ENCODE assay signal across 15 cellular contexts in the genomic region with DNA sequence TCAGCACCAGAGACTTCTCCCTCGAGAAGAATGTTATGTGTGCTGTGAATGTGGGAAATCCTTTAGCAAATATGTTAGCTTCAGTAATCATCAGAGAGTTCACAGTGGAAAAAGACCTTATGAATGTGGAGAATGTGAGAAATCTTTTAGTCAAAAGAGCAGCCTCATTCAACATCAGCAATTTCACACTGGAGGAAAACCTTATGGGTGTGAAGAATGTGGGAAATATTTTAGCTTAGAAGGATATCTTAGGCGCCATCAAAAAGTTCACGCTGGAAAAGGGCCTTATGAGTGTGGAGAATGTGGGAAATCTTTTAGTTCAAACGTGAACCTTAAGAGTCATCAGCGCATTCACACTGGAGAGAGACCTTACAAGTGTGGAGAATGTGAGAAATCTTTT. TPM values are rescaled to one million over a fixed set of nuclear protein-coding genes. Genes with fewer than 3 reads are reported as not detected.
DNase-seq lines count a peak whose midpoint lies in the region; ATAC-seq and TF ChIP-seq lines count a peak whose summit lies in the region.
"Had no signal": no experiment of that assay in that cellular context is flagged by ENCODE, and none has a peak within 500 bp of the region (broad histone marks: within the 10 kb centered on the region; RNA-seq: fewer than 3 reads in every experiment).

No MANE protein-coding gene starts in this region.

- H2AFZ ChIP-seq in PC-3 (ENCODE audit: low read length): no peak overlapping the region
- no peak overlapping the region for H2AFZ ChIP-seq in mesenchymal stem cell (ENCODE audit: low read depth, low read length)

- WGBS in mesenchymal stem cell: 92% methylated on average over 5 of the region's 5 CpGs

- no peak overlapping the region for H3K27ac ChIP-seq in PC-3 (ENCODE audit: low read length)
- no peak overlapping the region for H3K27ac ChIP-seq in mesenchymal stem cell (ENCODE audit: low read length, poor library complexity, severe bottlenecking)

- peaks cover 17% of the 10 kb centered on the region for H3K4me1 Mint-ChIP-seq in activated naive CD8-positive, alpha-beta T cell (ENCODE audit: low read depth)
- peaks cover 17% of the 10 kb centered on the region for H3K4me1 Mint-ChIP-seq in activated naive CD8-positive, alpha-beta T cell treated with anti-CD3 and anti-CD28 coated beads, Interleukin-2, amount 50 U/mL, for 24 hours

- no peaks in the 10 kb centered on the region for H3K4me1 ChIP-seq in PC-3 (ENCODE audit: insufficient read depth, low read length)
- no peaks in the 10 kb centered on the region for H3K4me1 ChIP-seq in mesenchymal stem cell (ENCODE audit: control insufficient read depth, insufficient read depth, low read depth, low read length)
- H3K4me1 ChIP-seq: BE2C had no signal

- no peak overlapping the region for H3K4me3 Mint-ChIP-seq in activated naive CD8-positive, alpha-beta T cell
- H3K4me3 Mint-ChIP-seq in activated naive CD8-positive, alpha-beta T cell treated with anti-CD3 and anti-CD28 coated beads, Interleukin-2, amount 50 U/mL, for 24 hours: no peak overlapping the region
- H3K4me3 Mint-ChIP-seq: CD4-positive, CD25-positive, alpha-beta regulatory T cell had no signal

- H2BK12ac ChIP-seq in mesenchymal stem cell (ENCODE audit: low read length in 2 of 2): no peak overlapping the region

- POLR2A ChIA-PET in PC-3 (lab: Charles Lee; ENCODE audit: unreplicated experiment): no interaction called here

- H3K9me2 ChIP-seq in PC-3 (replicated peaks; ENCODE audit: low read length): no peaks in the 10 kb centered on the region

- no peak overlapping the region for H3K14ac ChIP-seq in mesenchymal stem cell (ENCODE audit: low read length in 2 of 2)

- no peaks in the 10 kb centered on the region for H3K27me3 Mint-ChIP-seq in activated naive CD8-positive, alpha-beta T cell
- H3K27me3 Mint-ChIP-seq in activated naive CD8-positive, alpha-beta T cell treated with anti-CD3 and anti-CD28 coated beads, Interleukin-2, amount 50 U/mL, for 24 hours: no peaks in the 10 kb centered on the region
- H3K27me3 Mint-ChIP-seq: CD4-positive, CD25-positive, alpha-beta regulatory T cell had no signal

- no peak overlapping the region for H2AK5ac ChIP-seq in mesenchymal stem cell (ENCODE audit: low read length, severe bottlenecking)

- no peak overlapping the region for H2BK15ac ChIP-seq in mesenchymal stem cell (ENCODE audit: low read depth, poor library complexity, severe bottlenecking)

- no peak overlapping the region for H3K23ac ChIP-seq in mesenchymal stem cell (ENCODE audit: low read length in 2 of 2)

- no peak for TF ChIP-seq CTCF in PC-3 (conservative IDR thresholded peaks at IDR 0.05; ENCODE audit: low read depth, low read length)

- no peaks in the 10 kb centered on the region for H3K9me3 Mint-ChIP-seq in activated naive CD8-positive, alpha-beta T cell (ENCODE audit: low read depth)
- H3K9me3 Mint-ChIP-seq in activated naive CD8-positive, alpha-beta T cell treated with anti-CD3 and anti-CD28 coated beads, Interleukin-2, amount 50 U/mL, for 24 hours: no peaks in the 10 kb centered on the region
- H3K9me3 Mint-ChIP-seq: CD4-positive, CD25-positive, alpha-beta regulatory T cell had no signal

- H3K9me3 ChIP-seq in PC-3 (ENCODE audit: low read length) (no peaks in the 10 kb centered on the region), mesenchymal stem cell (ENCODE audit: control insufficient read depth, low read length) (no peaks in the 10 kb centered on the region)
- H3K9me3 ChIP-seq: BE2C had no signal

- no peaks in the 10 kb centered on the region for H3F3A ChIP-seq in PC-3 (ENCODE audit: low read length, unreplicated experiment)

- H4K8ac ChIP-seq in mesenchymal stem cell (ENCODE audit: low read length): no peak overlapping the region

- H3K36me3 ChIP-seq in PC-3 (ENCODE audit: low read depth, low read length): peaks cover 65% of the 10 kb centered on the region
- H3K36me3 ChIP-seq in mesenchymal stem cell (ENCODE audit: control insufficient read depth in 1 of 2, insufficient read depth in 2 of 2, low read depth in 1 of 2, low read length in 2 of 2): peaks cover 11 to 70% of the 10 kb centered on the region in 2 experiments

- H3K27me3 ChIP-seq in PC-3 (ENCODE audit: low read length) (no peaks in the 10 kb centered on the region), mesenchymal stem cell (ENCODE audit: control insufficient read depth in 1 of 2, insufficient read depth in 1 of 2, low read length in 2 of 2) (no peaks in the 10 kb centered on the region)
- H3K27me3 ChIP-seq: BE2C had no signal

- no peak overlapping the region for H3K9ac ChIP-seq in PC-3 (ENCODE audit: low read length)
- no peak overlapping the region for H3K9ac ChIP-seq in mesenchymal stem cell (ENCODE audit: low read length)

- CTCF ChIA-PET in PC-3 (lab: Charles Lee): no interaction called here

- H3K79me2 ChIP-seq in PC-3 (ENCODE audit: low read length): peaks cover 78% of the 10 kb centered on the region

- ATAC-seq in activated naive CD8-positive, alpha-beta T cell treated with anti-CD3 and anti-CD28 coated beads, Interleukin-2, amount 50 U/mL, for 24 hours: no peak
- ATAC-seq in PC-3 (no peak), GM19452 (IDR thresholded peaks at IDR 0.05; ENCODE audit: unreplicated experiment) (no peak)
- ATAC-seq: K562 had no signal

- H2BK5ac ChIP-seq in mesenchymal stem cell (ENCODE audit: low read depth, low read length, poor library complexity, severe bottlenecking): no peak overlapping the region

- H3K27ac Mint-ChIP-seq in activated naive CD8-positive, alpha-beta T cell: peak overlapping the region; percentile 22
- no peak overlapping the region for H3K27ac Mint-ChIP-seq in activated naive CD8-positive, alpha-beta T cell treated with anti-CD3 and anti-CD28 coated beads, Interleukin-2, amount 50 U/mL, for 24 hours

- H2BK120ac ChIP-seq in mesenchymal stem cell (ENCODE audit: low read depth, low read length): no peak overlapping the region

- no peak overlapping the region for H4K91ac ChIP-seq in mesenchymal stem cell (ENCODE audit: low read length)

- intact Hi-C loops in PC-3 (cut with micrococcal nuclease): no loop called here

- no peak overlapping the region for H3K4ac ChIP-seq in mesenchymal stem cell (ENCODE audit: low read depth in 1 of 2, low read length in 2 of 2)

- H3K18ac ChIP-seq in mesenchymal stem cell (ENCODE audit: low read depth in 1 of 2, low read length in 2 of 2): peak overlapping the region in 1 of 2 experiments; percentile 29

- peaks cover 16% of the 10 kb centered on the region for H3K79me1 ChIP-seq in mesenchymal stem cell (replicated peaks; ENCODE audit: low read length, poor library complexity, severe bottlenecking)

- no peak for DNase-seq in activated naive CD8-positive, alpha-beta T cell treated with anti-CD3 and anti-CD28 coated beads, Interleukin-2, amount 50 U/mL, for 24 hours
- no peak for DNase-seq in PC-3
- DNase-seq in mesenchymal stem cell: peak; percentile 7
- DNase-seq in MV-4-11 (lab: John Stamatoyannopoulos, UW): no peak
- no peak for DNase-seq in NCI-H187 treated with DMSO at 0.1 percent for 48 hours (lab: John Stamatoyannopoulos, UW)
- DNase-seq: BE2C; CD4-positive, CD25-positive, alpha-beta regulatory T cell; DMS153; GF-D8; NCI-H1105 treated with DMSO at 0.1 percent for 48 hours; NCI-H1694; SHP77 treated with DMSO at 0.1 percent for 48 hours had no signal

- H3K4me3 ChIP-seq in PC-3 (ENCODE audit: low read length) (no peak overlapping the region), mesenchymal stem cell (ENCODE audit: insufficient read depth in 1 of 2, low read depth in 1 of 2, low read length in 2 of 2) (no peak overlapping the region)
- H3K4me3 ChIP-seq: K562 had no signal

- H3K36me3 Mint-ChIP-seq in activated naive CD8-positive, alpha-beta T cell: peaks cover 10% of the 10 kb centered on the region
- H3K36me3 Mint-ChIP-seq in activated naive CD8-positive, alpha-beta T cell treated with anti-CD3 and anti-CD28 coated beads, Interleukin-2, amount 50 U/mL, for 24 hours (ENCODE audit: low read depth): peaks cover 59% of the 10 kb centered on the region

- H3K4me2 ChIP-seq in PC-3 (ENCODE audit: low read length) (no peak overlapping the region), mesenchymal stem cell (ENCODE audit: low read length, poor library complexity, severe bottlenecking) (no peak overlapping the region)

- H4K20me1 ChIP-seq in PC-3 (ENCODE audit: low read length): no peaks in the 10 kb centered on the region

- TSS peak; percentile 2 for BruUV-seq in PC-3 (replicated peaks; lab: Mats Ljungman, UMichigan)

RNA-seq across cellular contexts. Expression of a gene that starts 8.3 kb away (rescaled TPM):
- total RNA-seq in PC-3 (2014; rRNA removed): 16.3 and 21.4 TPM in 2 replicates
- 9.8 TPM for polyA plus RNA-seq in mesenchymal stem cell (2013, experiment 1 of 2)
- 10.2 TPM for polyA plus RNA-seq in mesenchymal stem cell (2013, experiment 2 of 2)

RNA-seq across cellular contexts. Expression of a gene that starts 11.3 kb away (rescaled TPM):
- total RNA-seq in PC-3 (2014; rRNA removed): 21.2 and 28.0 TPM in 2 replicates
- 3.9 TPM for polyA plus RNA-seq in mesenchymal stem cell (2013, experiment 1 of 2)
- polyA plus RNA-seq in mesenchymal stem cell (2013, experiment 2 of 2): 4.3 TPM

RNA-seq across cellular contexts. Expression of a gene that starts 26.7 kb away (rescaled TPM):
- 8.4 and 12.0 TPM in 2 replicates for total RNA-seq in PC-3 (2014; rRNA removed)
- 2.3 TPM for polyA plus RNA-seq in mesenchymal stem cell (2013, experiment 1 of 2)
- 2.3 TPM for polyA plus RNA-seq in mesenchymal stem cell (2013, experiment 2 of 2)

RNA-seq across cellular contexts. Expression of a gene that starts 47.5 kb away (rescaled TPM):
- total RNA-seq in PC-3 (2014; rRNA removed): 3.3 and 3.6 TPM in 2 replicates
- 10.7 TPM for polyA plus RNA-seq in mesenchymal stem cell (2013, experiment 1 of 2)
- 9.8 TPM for polyA plus RNA-seq in mesenchymal stem cell (2013, experiment 2 of 2)
